Comparison of ENCODE assay signal across 35 cellular contexts in genomic region chr2:6495466-6495865, GRCh38.
"Had no signal": no experiment of that assay in that cellular context is flagged by ENCODE, and none has a peak within 500 bp of the region (broad histone marks: within the 10 kb centered on the region; RNA-seq: fewer than 3 reads in every experiment).

No MANE protein-coding gene starts in this region.

- H3K27ac ChIP-seq: adrenal gland, ascending aorta, cardiac muscle cell had no signal

- H3K27me3 Mint-ChIP-seq: activated B cell treated with CpG ODN at 0.5 μM for 24 hours; activated CD4-positive, alpha-beta memory T cell treated with anti-CD3 and anti-CD28 coated beads for 36 hours; activated CD4-positive, alpha-beta T cell treated with anti-CD3 and anti-CD28 coated beads, Interleukin-2, amount 10 ng/mL, durations not matched to agents 24 days and 14 days; activated CD8-positive, alpha-beta T cell treated with anti-CD3 and anti-CD28 coated beads for 36 hours; activated T-helper 17 cell treated with anti-CD3 and anti-CD28 coated beads, Interleukin-2, amount 50 U/mL, for 72 hours; brain; central memory CD8-positive, alpha-beta T cell had no signal

- DNase-seq: activated B cell treated with CpG ODN at 0.5 μM for 24 hours; activated CD4-positive, alpha-beta memory T cell treated with anti-CD3 and anti-CD28 coated beads for 36 hours; activated CD4-positive, alpha-beta T cell treated with anti-CD3 and anti-CD28 coated beads for 4 hours; activated CD4-positive, alpha-beta T cell treated with anti-CD3 and anti-CD28 coated beads, Interleukin-2, amount 10 ng/mL, durations not matched to agents 24 days and 14 days; activated CD4-positive, alpha-beta T cell treated with anti-CD3 and anti-CD28 coated beads, Interleukin-2, amount 50 U/mL, for 1 hour; activated CD4-positive, alpha-beta T cell treated with anti-CD3 and anti-CD28 coated beads, Interleukin-2, amount 50 U/mL, for 4 hours; activated CD4-positive, CD25-positive, alpha-beta regulatory T cell treated with anti-CD3 and anti-CD28 coated beads, Interleukin-2, amount 50 U/mL, for 72 hours; activated CD8-positive, alpha-beta memory T cell treated with anti-CD3 and anti-CD28 coated beads, Interleukin-2, amount 50 U/mL, for 4 hours; activated CD8-positive, alpha-beta T cell treated with anti-CD3 and anti-CD28 coated beads for 36 hours; activated effector memory CD4-positive, alpha-beta T cell treated with anti-CD3 and anti-CD28 coated beads, Interleukin-2, amount 50 U/mL, for 16 hours; activated gamma-delta T cell treated with Interleukin-2 at 50 U/mL for 16 hours; activated naive CD4-positive, alpha-beta T cell; activated naive CD4-positive, alpha-beta T cell treated with anti-CD3 and anti-CD28 coated beads for 36 hours; activated naive CD4-positive, alpha-beta T cell treated with anti-CD3 and anti-CD28 coated beads, Interleukin-2, amount 50 U/mL, for 16 hours; activated naive CD8-positive, alpha-beta T cell treated with anti-CD3 and anti-CD28 coated beads for 36 hours; activated T-cell treated with anti-CD3 and anti-CD28 coated beads for 4 hours; activated T-cell treated with anti-CD3 and anti-CD28 coated beads, Interleukin-2, amount 50 U/mL, for 1 hour; activated T-cell treated with anti-CD3 and anti-CD28 coated beads, Interleukin-2, amount 50 U/mL, for 4 hours; activated T-cell treated with anti-CD3 and anti-CD28 coated beads, Interleukin-2, amount 50 U/mL, for 72 hours; adrenal gland; amniotic stem cell; caudate nucleus; cerebellar nuclear complex; T-helper 1 cell; T-helper 2 cell; T-helper 9 cell had no signal

- H3K36me3 ChIP-seq: adrenal gland, ascending aorta, cardiac muscle cell had no signal

- H3K9me3 Mint-ChIP-seq: activated CD4-positive, alpha-beta memory T cell treated with anti-CD3 and anti-CD28 coated beads for 36 hours; activated CD4-positive, alpha-beta T cell treated with anti-CD3 and anti-CD28 coated beads, Interleukin-2, amount 10 ng/mL, durations not matched to agents 24 days and 14 days; activated CD8-positive, alpha-beta T cell treated with anti-CD3 and anti-CD28 coated beads for 36 hours; activated naive CD4-positive, alpha-beta T cell treated with anti-CD3 and anti-CD28 coated beads for 36 hours; activated naive CD8-positive, alpha-beta T cell treated with anti-CD3 and anti-CD28 coated beads for 36 hours; activated T-helper 1 cell treated with anti-CD3 and anti-CD28 coated beads, Interleukin-12 subunit alpha, Interleukin-12 subunit beta, Interleukin-2, Interleukin-4 antibody, amounts not matched to agents 30 ng/mL and 10 ng/mL and 1 ng/mL, durations not matched to agents 14 hours and 24 hours and 36 hours; activated T-helper 17 cell treated with anti-CD3 and anti-CD28 coated beads, Interleukin-2, amount 50 U/mL, for 72 hours; central memory CD8-positive, alpha-beta T cell; T-helper 1 cell treated with Interleukin-12 subunit alpha and Interleukin-12 subunit beta and Interleukin-4 antibody, amounts not matched to agents 30 μg/mL and 1 μg/mL, for 36 hours; T-helper 2 cell treated with Interferon-gamma antibody and Interleukin-4, amounts not matched to agents 5 μg/mL and 100 μg/mL, for 36 hours had no signal

- H3K4me1 ChIP-seq: adrenal gland, ascending aorta had no signal

- H3K4me3 Mint-ChIP-seq: activated B cell treated with CpG ODN at 0.5 μM for 24 hours; activated CD4-positive, alpha-beta memory T cell treated with anti-CD3 and anti-CD28 coated beads for 36 hours; activated CD4-positive, alpha-beta T cell treated with anti-CD3 and anti-CD28 coated beads, Interleukin-2, amount 10 ng/mL, durations not matched to agents 24 days and 14 days; activated CD8-positive, alpha-beta T cell treated with anti-CD3 and anti-CD28 coated beads for 36 hours; activated naive CD4-positive, alpha-beta T cell treated with anti-CD3 and anti-CD28 coated beads for 36 hours; activated naive CD8-positive, alpha-beta T cell treated with anti-CD3 and anti-CD28 coated beads for 36 hours; activated T-cell treated with anti-CD3 and anti-CD28 coated beads, Interleukin-2, amount 50 U/mL, for 4 hours; activated T-cell treated with anti-CD3 and anti-CD28 coated beads, Interleukin-2, amount 50 U/mL, for 72 hours; activated T-helper 1 cell treated with anti-CD3 and anti-CD28 coated beads, Interleukin-12 subunit alpha, Interleukin-12 subunit beta, Interleukin-2, Interleukin-4 antibody, amounts not matched to agents 30 ng/mL and 10 ng/mL and 1 ng/mL, durations not matched to agents 14 hours and 24 hours and 36 hours; activated T-helper 17 cell treated with anti-CD3 and anti-CD28 coated beads, Interleukin-2, amount 50 U/mL, for 72 hours; brain; central memory CD8-positive, alpha-beta T cell; T-helper 1 cell treated with Interleukin-12 subunit alpha and Interleukin-12 subunit beta and Interleukin-4 antibody, amounts not matched to agents 30 μg/mL and 1 μg/mL, for 36 hours; T-helper 2 cell treated with Interferon-gamma antibody and Interleukin-4, amounts not matched to agents 5 μg/mL and 100 μg/mL, for 36 hours had no signal

- H3K27me3 ChIP-seq: adrenal gland, ascending aorta, cardiac muscle cell had no signal

- H3K9me3 ChIP-seq: adrenal gland, ascending aorta had no signal

- H3K4me1 Mint-ChIP-seq: activated B cell treated with CpG ODN at 0.5 μM for 24 hours; activated CD4-positive, alpha-beta T cell treated with anti-CD3 and anti-CD28 coated beads, Interleukin-2, amount 10 ng/mL, durations not matched to agents 24 days and 14 days; activated naive CD8-positive, alpha-beta T cell treated with anti-CD3 and anti-CD28 coated beads for 36 hours; activated T-helper 17 cell treated with anti-CD3 and anti-CD28 coated beads, Interleukin-2, amount 50 U/mL, for 72 hours; central memory CD8-positive, alpha-beta T cell had no signal

- H3K4me3 ChIP-seq: adrenal gland, ascending aorta, cardiac muscle cell had no signal

- ATAC-seq: activated CD8-positive, alpha-beta T cell treated with anti-CD3 and anti-CD28 coated beads for 36 hours; activated naive CD4-positive, alpha-beta T cell treated with anti-CD3 and anti-CD28 coated beads, Interleukin-2, amount 50 U/mL, for 72 hours; activated T-cell treated with anti-CD3 and anti-CD28 coated beads, Interleukin-2, amount 50 U/mL, for 4 hours; activated T-cell treated with anti-CD3 and anti-CD28 coated beads, Interleukin-2, amount 50 U/mL, for 72 hours; activated T-helper 17 cell treated with anti-CD3 and anti-CD28 coated beads, Interleukin-2, amount 50 U/mL, for 72 hours had no signal

- H3K36me3 Mint-ChIP-seq: activated CD4-positive, alpha-beta memory T cell treated with anti-CD3 and anti-CD28 coated beads for 36 hours; activated naive CD4-positive, alpha-beta T cell treated with anti-CD3 and anti-CD28 coated beads, Interleukin-2, amount 50 U/mL, for 72 hours; activated naive CD8-positive, alpha-beta T cell treated with anti-CD3 and anti-CD28 coated beads for 36 hours; brain had no signal

- H3K27ac Mint-ChIP-seq: activated B cell treated with CpG ODN at 0.5 μM for 24 hours; activated CD4-positive, alpha-beta memory T cell treated with anti-CD3 and anti-CD28 coated beads for 36 hours; activated CD4-positive, alpha-beta T cell treated with anti-CD3 and anti-CD28 coated beads, Interleukin-2, amount 10 ng/mL, durations not matched to agents 24 days and 14 days; activated CD8-positive, alpha-beta T cell treated with anti-CD3 and anti-CD28 coated beads for 36 hours; activated naive CD4-positive, alpha-beta T cell treated with anti-CD3 and anti-CD28 coated beads for 36 hours; activated naive CD4-positive, alpha-beta T cell treated with anti-CD3 and anti-CD28 coated beads, Interleukin-2, amount 50 U/mL, for 72 hours; activated naive CD8-positive, alpha-beta T cell treated with anti-CD3 and anti-CD28 coated beads for 36 hours; activated T-cell treated with anti-CD3 and anti-CD28 coated beads, Interleukin-2, amount 50 U/mL, for 72 hours; activated T-helper 1 cell treated with anti-CD3 and anti-CD28 coated beads, Interleukin-12 subunit alpha, Interleukin-12 subunit beta, Interleukin-2, Interleukin-4 antibody, amounts not matched to agents 30 ng/mL and 10 ng/mL and 1 ng/mL, durations not matched to agents 14 hours and 24 hours and 36 hours; activated T-helper 17 cell treated with anti-CD3 and anti-CD28 coated beads, Interleukin-2, amount 50 U/mL, for 72 hours; brain; T-helper 1 cell treated with Interleukin-12 subunit alpha and Interleukin-12 subunit beta and Interleukin-4 antibody, amounts not matched to agents 30 μg/mL and 1 μg/mL, for 36 hours; T-helper 2 cell treated with Interferon-gamma antibody and Interleukin-4, amounts not matched to agents 5 μg/mL and 100 μg/mL, for 36 hours had no signal
